Comparison of ENCODE assay signal across 7 cellular contexts in the genomic region with DNA sequence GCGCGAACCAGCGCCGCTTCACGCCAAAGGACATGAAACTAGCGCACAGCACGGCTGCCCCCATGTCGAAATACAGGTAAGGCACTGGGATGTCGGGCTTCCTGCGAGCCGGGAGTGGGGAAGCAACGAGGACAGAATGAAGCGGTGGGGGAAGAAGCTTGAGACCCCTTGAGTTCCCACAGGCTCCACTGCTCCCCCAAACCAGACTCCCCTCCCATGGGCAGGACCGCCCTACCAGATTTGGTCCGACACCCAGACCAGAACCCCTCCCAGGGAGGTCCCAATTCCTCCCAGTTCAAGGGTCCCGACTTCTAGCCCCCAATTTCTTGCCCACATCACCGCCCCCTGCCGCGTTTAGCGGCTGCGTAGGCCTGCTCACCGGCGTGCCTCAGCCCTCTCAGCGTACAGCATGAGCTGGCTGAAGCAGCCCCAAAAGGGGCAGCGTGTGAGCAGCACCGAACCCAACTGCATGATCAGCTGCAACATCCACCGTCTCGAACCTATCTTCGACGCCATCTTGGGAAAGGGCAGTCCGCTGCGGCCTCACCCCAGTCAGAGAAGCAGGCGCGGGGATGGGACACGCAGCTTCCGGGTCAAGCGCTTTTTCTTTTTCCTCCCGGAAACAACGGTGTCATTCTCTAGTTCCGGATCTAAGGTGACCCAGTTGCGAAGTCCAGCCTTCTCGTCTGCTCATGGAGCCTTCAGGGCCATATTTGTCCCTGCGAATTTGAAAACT. TPM values are rescaled to one million over a fixed set of nuclear protein-coding genes. Genes with fewer than 3 reads are reported as not detected.
DNase-seq lines count a peak whose midpoint lies in the region; ATAC-seq and TF ChIP-seq lines count a peak whose summit lies in the region.

A gene (minus strand): TSS at position 527 of the 736 bp plus-strand sequence. CDS start 11 bp downstream, at position 516.

- H3K4me3 ChIP-seq in WERI-Rb-1 (ENCODE audit: low read depth, low read length) (peak within 1 kb of the TSS; percentile 100), breast epithelium (peak within 1 kb of the TSS; percentile 69 to 87 (median 85)), iPS-20b (ENCODE audit: low read length) (peak within 1 kb of the TSS; percentile 92), skeletal muscle tissue (ENCODE audit: low read length in 3 of 3) (peak within 1 kb of the TSS; percentile 97 to 99 (median 98))

- H3K27me3 ChIP-seq in WERI-Rb-1 (ENCODE audit: insufficient read depth, low read depth, severe bottlenecking) (no peaks in the 10 kb centered on the region), breast epithelium (no peaks in the 10 kb centered on the region), iPS-20b (ENCODE audit: insufficient read depth, low read length) (no peaks in the 10 kb centered on the region), skeletal muscle tissue (ENCODE audit: control insufficient read depth in 3 of 3, insufficient read depth in 3 of 3, low read length in 3 of 3) (no peaks in the 10 kb centered on the region)

- H3K4me1 ChIP-seq in breast epithelium = peaks cover 0 to 6% of the 10 kb centered on the region in 2 donors
- H3K4me1 ChIP-seq in iPS-20b (ENCODE audit: insufficient read depth, low read length) = peaks cover 4% of the 10 kb centered on the region
- H3K4me1 ChIP-seq in skeletal muscle tissue (ENCODE audit: control insufficient read depth in 3 of 3, insufficient read depth in 3 of 3, low read length in 3 of 3) = peaks cover 13 to 18% (median 14%) of the 10 kb centered on the region in 3 donors

- H3K9ac ChIP-seq in iPS-20b (ENCODE audit: low read depth, low read length) (peak within 1 kb of the TSS; percentile 96), skeletal muscle tissue (ENCODE audit: low read depth in 1 of 3, low read length in 3 of 3) (peak within 1 kb of the TSS; percentile 88 to 99 (median 98))

- intact Hi-C loops in breast epithelium (cut with DNase I; ENCODE audit: low total_unique reads) = no loop called here

- TF ChIP-seq CTCF in WERI-Rb-1 (IDR thresholded peaks at IDR 0.05; ENCODE audit: low read depth, low read length) = no peak
- no peak for TF ChIP-seq CTCF in breast epithelium (IDR thresholded peaks at IDR 0.05)

- DNase-seq in NCI-H2196 (lab: John Stamatoyannopoulos, UW; ENCODE audit: unreplicated experiment) = peak; percentile 92
- DNase-seq in WERI-Rb-1 = peak; percentile 97
- DNase-seq in breast epithelium (ENCODE audit: low spot score in 2 of 2) = peak; percentile 85 to 87

- no peak for TF ChIP-seq POLR2A in breast epithelium (IDR thresholded peaks at IDR 0.05)

- H3K9me3 ChIP-seq in WERI-Rb-1 (ENCODE audit: severe bottlenecking) (no peaks in the 10 kb centered on the region), breast epithelium (no peaks in the 10 kb centered on the region), iPS-20b (ENCODE audit: insufficient read depth, low read depth, low read length) (no peaks in the 10 kb centered on the region), skeletal muscle tissue (ENCODE audit: control insufficient read depth in 3 of 3, low read length in 3 of 3) (no peaks in the 10 kb centered on the region)

- peaks cover 24% of the 10 kb centered on the region for H3K36me3 ChIP-seq in WERI-Rb-1
- no peaks in the 10 kb centered on the region for H3K36me3 ChIP-seq in breast epithelium
- H3K36me3 ChIP-seq in iPS-20b (ENCODE audit: insufficient read depth, low read depth, low read length) = peaks cover 7% of the 10 kb centered on the region; the same call in 1 of the 2 replicates
- peaks cover 10 to 19% (median 13%) of the 10 kb centered on the region in 3 donors for H3K36me3 ChIP-seq in skeletal muscle tissue (ENCODE audit: control insufficient read depth in 3 of 3, insufficient read depth in 3 of 3, low read length in 3 of 3)

- ATAC-seq in GM18519 (IDR thresholded peaks at IDR 0.05; ENCODE audit: low FRiP score, unreplicated experiment) = peak; percentile 61
- ATAC-seq in HG03064 (IDR thresholded peaks at IDR 0.05; ENCODE audit: low read depth, unreplicated experiment) = peak; percentile 87

- peak within 1 kb of the TSS; percentile 87 for H3K27ac ChIP-seq in WERI-Rb-1
- peak within 1 kb of the TSS; percentile 68 to 72 for H3K27ac ChIP-seq in breast epithelium
- H3K27ac ChIP-seq in iPS-20b (ENCODE audit: low read length) = peak within 1 kb of the TSS; percentile 83
- peak within 1 kb of the TSS; percentile 50 for H3K27ac ChIP-seq in skeletal muscle tissue (ENCODE audit: low read depth, low read length)

RNA-seq across cellular contexts. Expression of the gene that starts here (rescaled TPM):
- total RNA-seq in breast epithelium = 10 to 100 TPM; 28.6 to 80.8 (median 41.0) TPM
- total RNA-seq in skeletal muscle tissue = 67.3 TPM

Comparison
In these comparisons a context has a peak if more than half of its experiments do, and no peak if none do; other contexts are left out.
1. Peak in every context shown above with its lines: DNase-seq, ATAC-seq, H3K4me3 ChIP-seq and H3K27ac ChIP-seq.